9 cellular contexts compared by ENCODE assay signal in the genomic region with DNA sequence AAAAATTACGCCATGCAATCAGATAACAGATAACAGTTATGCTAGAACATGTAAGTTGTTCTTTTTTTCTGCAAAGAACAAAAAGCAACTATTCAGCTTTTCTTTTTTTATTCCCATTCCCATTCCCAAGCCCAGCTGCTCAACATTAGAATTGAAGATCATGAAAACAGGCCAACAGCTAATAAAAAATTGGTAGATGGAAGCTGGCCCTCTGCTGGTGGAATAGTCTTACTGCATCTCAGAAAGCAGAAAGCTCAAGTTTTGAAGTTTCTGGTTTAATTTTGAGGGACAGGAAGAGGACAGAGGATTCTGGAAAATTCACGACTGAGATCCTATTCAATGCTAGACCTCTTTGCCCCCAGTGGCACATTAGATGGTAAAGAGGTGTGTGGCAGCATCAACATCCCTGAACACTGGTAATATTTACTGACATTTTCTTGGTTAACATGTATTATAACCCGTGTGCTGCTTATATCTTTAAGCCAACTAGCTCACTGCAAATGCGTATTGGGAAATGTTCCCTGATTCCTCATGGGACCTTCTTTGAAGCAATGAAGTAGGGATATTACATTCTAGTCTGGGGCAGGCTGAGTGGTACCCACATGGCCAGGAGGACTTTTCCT.
A peak's percentile ranks its signal among the peaks of the same experiment; 100 is the strongest.
DNase-seq lines count a peak whose midpoint lies in the region; ATAC-seq and TF ChIP-seq lines count a peak whose summit lies in the region.
"Had no signal": no experiment of that assay in that cellular context is flagged by ENCODE, and none has a peak within 500 bp of the region (broad histone marks: within the 10 kb centered on the region; RNA-seq: fewer than 3 reads in every experiment).

No MANE protein-coding gene starts in this region.

- TF ChIP-seq EP300 in Ishikawa (IDR thresholded peaks at IDR 0.05; ENCODE audit: borderline replicate concordance): no peak

- no peaks in the 10 kb centered on the region for H3K27me3 ChIP-seq in DND-41 (ENCODE audit: insufficient read depth, low read length, poor library complexity)

- no peak overlapping the region for H3K27ac ChIP-seq in DND-41 (ENCODE audit: low read length)

- peaks cover 0 to 5% of the 10 kb centered on the region in 2 donors for H3K36me3 Mint-ChIP-seq in activated naive CD4-positive, alpha-beta T cell treated with anti-CD3 and anti-CD28 coated beads, Interleukin-2, amount 50 U/mL, for 72 hours

- no peak overlapping the region for H3K9ac ChIP-seq in DND-41 (ENCODE audit: low read depth, low read length)

- H3K4me1 ChIP-seq in DND-41 (ENCODE audit: insufficient read depth, low read length): no peaks in the 10 kb centered on the region

- DNase-seq in DND-41 (peak; percentile 36), iris pigment epithelial cell (ENCODE audit: low read depth) (peak; percentile 13)
- no peak for DNase-seq in activated T-cell treated with anti-CD3 and anti-CD28 coated beads, Interleukin-2, amount 50 U/mL, for 1 hour
- no peak for DNase-seq in activated naive CD4-positive, alpha-beta T cell treated with anti-CD3 and anti-CD28 coated beads, Interleukin-2, amount 50 U/mL, for 72 hours (ENCODE audit: low spot score in 2 of 2)

- no peak overlapping the region for H3K4me3 ChIP-seq in DND-41 (ENCODE audit: low read depth in 1 of 2, low read length in 2 of 2)
- no peak overlapping the region for H3K4me3 ChIP-seq in WI38 (ENCODE audit: low read depth, low read length)

- TF ChIP-seq CTCF in DND-41 (IDR thresholded peaks at IDR 0.05; ENCODE audit: borderline replicate concordance, extremely low read depth, low read length, poor library complexity, severe bottlenecking) (peak; percentile 91), WI38 (IDR thresholded peaks at IDR 0.05; ENCODE audit: low read depth, low read length) (peak; percentile 79)

- ATAC-seq in DND-41 (ENCODE audit: insufficient read depth, low read depth) (0 out of 3 replicates have a peak, but pooled peaks have one; percentile 7), GM21528 (IDR thresholded peaks at IDR 0.05; ENCODE audit: low FRiP score, unreplicated experiment) (no peak), GM18861 (IDR thresholded peaks at IDR 0.05; ENCODE audit: unreplicated experiment) (no peak)
- no peak for ATAC-seq in activated naive CD4-positive, alpha-beta T cell treated with anti-CD3 and anti-CD28 coated beads, Interleukin-2, amount 50 U/mL, for 72 hours
- ATAC-seq: naive thymus-derived CD8-positive, alpha-beta T cell had no signal

- H3K9me3 ChIP-seq in DND-41 (ENCODE audit: insufficient read depth, low read length, severe bottlenecking): no peaks in the 10 kb centered on the region

- H3K4me2 ChIP-seq in DND-41 (ENCODE audit: insufficient read depth, low read length): no peak overlapping the region

- H3K27ac Mint-ChIP-seq in activated naive CD4-positive, alpha-beta T cell treated with anti-CD3 and anti-CD28 coated beads, Interleukin-2, amount 50 U/mL, for 72 hours: no peak overlapping the region
- H3K27ac Mint-ChIP-seq: naive thymus-derived CD8-positive, alpha-beta T cell had no signal

- H3K79me2 ChIP-seq in DND-41 (ENCODE audit: insufficient read depth, low read length): no peaks in the 10 kb centered on the region

- H2AFZ ChIP-seq in DND-41 (ENCODE audit: low read depth, low read length): no peak overlapping the region

- H4K20me1 ChIP-seq in DND-41 (ENCODE audit: insufficient read depth, low read length): no peaks in the 10 kb centered on the region

- peak; percentile 47; the same call in 1 of the 2 replicates for TF ChIP-seq RAD21 in Ishikawa (IDR thresholded peaks at IDR 0.05; ENCODE audit: low read depth)

- H3K36me3 ChIP-seq in DND-41 (ENCODE audit: insufficient read depth, low read length): no peaks in the 10 kb centered on the region

- H3K9me3 Mint-ChIP-seq in activated naive CD4-positive, alpha-beta T cell treated with anti-CD3 and anti-CD28 coated beads, Interleukin-2, amount 50 U/mL, for 72 hours: no peaks in the 10 kb centered on the region

TF ChIP-seq in Ishikawa, 13 proteins besides CTCF, POLR2A, EP300 and RAD21:
- TF ChIP-seq TCF12 (IDR thresholded peaks at IDR 0.05; ENCODE audit: low read depth): no peak
TF ChIP-seq in Ishikawa: peak in this region for 0.

Comparison
In these comparisons a context has a peak if more than half of its experiments do, and no peak if none do; other contexts are left out.
1. DNase-seq: peak in DND-41 (single experiment) and iris pigment epithelial cell (single experiment); none in activated T-cell treated with anti-CD3 and anti-CD28 coated beads, Interleukin-2, amount 50 U/mL, for 1 hour (single experiment) and activated naive CD4-positive, alpha-beta T cell treated with anti-CD3 and anti-CD28 coated beads, Interleukin-2, amount 50 U/mL, for 72 hours (0 of 2).